In the genomic region with DNA sequence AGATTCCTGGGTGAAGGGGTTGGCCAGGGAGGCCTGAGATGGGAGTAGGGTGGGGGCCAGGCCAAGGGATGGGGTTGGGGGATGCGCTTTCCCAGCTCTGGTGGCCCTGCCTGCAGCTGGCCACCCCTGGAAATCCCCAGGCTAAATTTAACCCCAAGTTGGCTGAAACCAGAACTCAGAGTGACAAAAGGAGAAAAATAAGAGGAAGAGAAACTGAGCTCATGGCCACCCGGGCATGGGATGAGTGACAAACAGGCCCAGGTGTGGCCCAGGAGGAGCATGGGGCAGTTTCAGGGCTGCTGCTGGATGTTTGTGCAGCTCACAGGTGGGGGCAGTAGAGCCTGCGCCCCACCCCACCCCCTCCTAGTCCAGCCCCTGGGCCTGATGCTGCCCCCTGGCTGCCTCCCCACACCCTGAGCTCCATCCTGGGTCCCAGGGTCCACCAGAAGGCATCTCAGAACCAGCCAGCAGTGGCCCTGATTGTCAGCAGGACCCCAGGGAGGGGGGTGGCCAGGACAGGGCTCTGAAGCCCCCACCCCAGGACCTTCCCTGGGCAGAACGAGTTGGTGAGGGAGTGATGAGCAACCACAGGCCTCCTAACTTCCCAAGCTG, we compare ENCODE assay signal across 11 cellular contexts. TPM values are rescaled to one million over a fixed set of nuclear protein-coding genes. Genes with fewer than 3 reads are reported as not detected.
DNase-seq lines count a peak whose midpoint lies in the region; ATAC-seq, FAIRE-seq and TF ChIP-seq lines count a peak whose summit lies in the region.
"Had no signal": no experiment of that assay in that cellular context is flagged by ENCODE, and none has a peak within 500 bp of the region (broad histone marks: within the 10 kb centered on the region; RNA-seq: fewer than 3 reads in every experiment).

No MANE protein-coding gene starts in this region.

- in situ Hi-C loops in G401 (cut with HindIII; ENCODE audit: low sequenced_read_pairs) = no loop called here

- no peaks in the 10 kb centered on the region for H3K36me3 ChIP-seq in spleen
- H3K36me3 ChIP-seq in tibial nerve = no peaks in the 10 kb centered on the region
- H3K36me3 ChIP-seq: neutrophil had no signal

- H3K27me3 ChIP-seq in spleen (replicated peaks in 1 of 7) (no peaks in the 10 kb centered on the region), tibial nerve (no peaks in the 10 kb centered on the region)
- H3K27me3 ChIP-seq: neutrophil had no signal

- intact Hi-C loops in spleen (cut with DNase I; ENCODE audit: low total_unique reads) = no loop called here

- peak; percentile 76 for ATAC-seq in HG02588 (IDR thresholded peaks at IDR 0.05; ENCODE audit: unreplicated experiment)

- TF ChIP-seq POLR2A in NB4 (IDR thresholded peaks at IDR 0.05; ENCODE audit: extremely low read depth, insufficient read length) (no peak), spleen (IDR thresholded peaks at IDR 0.05) (no peak), tibial nerve (IDR thresholded peaks at IDR 0.05) (no peak)

- H3K4me3 ChIP-seq in NB4 (ENCODE audit: low read depth, low read length) (no peak overlapping the region), spleen (no peak overlapping the region), tibial nerve (no peak overlapping the region)

- peak; percentile 19 for DNase-seq in activated CD4-positive, alpha-beta T cell treated with anti-CD3 and anti-CD28 coated beads for 48 hours
- DNase-seq in activated CD4-positive, alpha-beta T cell treated with anti-CD3 and anti-CD28 coated beads for 1 hour = no peak
- peak; percentile 59 for DNase-seq in NB4 (ENCODE audit: low read depth)
- peak; percentile 92 for DNase-seq in spleen
- DNase-seq in G401 (ENCODE audit: low spot score) = no peak
- no peak for DNase-seq in RCC 7860 (ENCODE audit: low spot score)
- DNase-seq in tibial nerve (ENCODE audit: low spot score in 2 of 2) = no peak
- DNase-seq: ACHN had no signal

- no peak for TF ChIP-seq EP300 in tibial nerve (IDR thresholded peaks at IDR 0.05)

- 39 to 59% (median 47%) methylated on average over 4 of the region's 4 CpGs for WGBS in spleen, 5 donors
- 71 to 75% methylated on average over 3 to 4 of the region's 4 CpGs for WGBS in tibial nerve, 2 donors

- no peak for TF ChIP-seq CTCF in NB4 (IDR thresholded peaks at IDR 0.05; ENCODE audit: low read depth, low read length)
- TF ChIP-seq CTCF in spleen (IDR thresholded peaks at IDR 0.05 in 8 of 11, conservative IDR thresholded peaks at IDR 0.05 in 3 of 11) = peak; percentile 42 to 73 (median 57)
- TF ChIP-seq CTCF in tibial nerve (IDR thresholded peaks at IDR 0.05) = no peak

- H3K9me3 ChIP-seq in spleen = no peaks in the 10 kb centered on the region
- H3K9me3 ChIP-seq in tibial nerve = no peaks in the 10 kb centered on the region
- H3K9me3 ChIP-seq: neutrophil had no signal

- H3K27ac ChIP-seq in spleen (peak overlapping the region in 6 of 8 donors; percentile 55 to 85 (median 65)), tibial nerve (no peak overlapping the region)
- H3K27ac ChIP-seq: neutrophil had no signal

- H3K4me1 ChIP-seq in spleen (peaks cover 0 to 95% (median 53%) of the 10 kb centered on the region in 6 donors), tibial nerve (no peaks in the 10 kb centered on the region)

- FAIRE-seq in RCC 7860 (lab: Jason Lieb, UNC) = no peak

RNA-seq across cellular contexts. Expression of a gene that starts 48.0 kb away (rescaled TPM):
- 100 to 1,000 TPM in 5 of 7 donors, 10 to 100 TPM in 2; 55.9 to 720 (median 130) TPM for total RNA-seq in spleen
- polyA plus RNA-seq in spleen = 100 to 1,000 TPM in 1 of 3 donors, 10 to 100 TPM in 2; 80.3 to 201 (median 93.0) TPM
- not detected in 2 replicates for total RNA-seq in G401 (2014; rRNA removed; shearing (Covaris generic))
- 1 to 10 TPM in 2 of 4 donors, under 1 TPM in 1, not detected in 1; 0.66 to 2.7 (median 2.1) TPM for total RNA-seq in tibial nerve
- total RNA-seq: RPMI7951 had no signal

Comparison
In these comparisons a context has a peak if more than half of its experiments do, and no peak if none do; other contexts are left out.
1. DNase-seq: peak in activated CD4-positive, alpha-beta T cell treated with anti-CD3 and anti-CD28 coated beads for 48 hours (single experiment), NB4 (single experiment) and spleen (single experiment); none in activated CD4-positive, alpha-beta T cell treated with anti-CD3 and anti-CD28 coated beads for 1 hour (single experiment), G401 (single experiment), RCC 7860 (single experiment) and tibial nerve (0 of 2).
2. CTCF ChIP-seq: peak in spleen (11 of 11); none in NB4 (single experiment) and tibial nerve (0 of 5).
3. H3K27ac ChIP-seq: peak in spleen (6 of 8); none in tibial nerve (0 of 4).
4. RNA of a gene that starts 48.0 kb away (total RNA-seq): 55.9 to 720 TPM in spleen; 0.66 to 2.7 TPM in tibial nerve and not detected in G401; every median in the first group is over 10 times any median in the second.